In genomic region chr15:50137330-50137761, GRCh38 we compare ENCODE assay signal across 11 cellular contexts. TPM values are rescaled to one million over a fixed set of nuclear protein-coding genes. Genes with fewer than 3 reads are reported as not detected.
DNase-seq lines count a peak whose midpoint lies in the region; ATAC-seq and TF ChIP-seq lines count a peak whose summit lies in the region.
"Had no signal": no experiment of that assay in that cellular context is flagged by ENCODE, and none has a peak within 500 bp of the region (broad histone marks: within the 10 kb centered on the region; RNA-seq: fewer than 3 reads in every experiment).

No MANE protein-coding gene starts in this region.

- H3K27ac ChIP-seq in CD4-positive, alpha-beta memory T cell (ENCODE audit: low read depth, low read length): no peak overlapping the region

- H3K9me3 Mint-ChIP-seq in CD4-positive, alpha-beta memory T cell: peaks cover 0 to 4% (median 0%) of the 10 kb centered on the region in 8 donors
- no peaks in the 10 kb centered on the region for H3K9me3 Mint-ChIP-seq in Caco-2 (ENCODE audit: unreplicated experiment)

- H3K9me3 ChIP-seq in CD4-positive, alpha-beta memory T cell (ENCODE audit: control insufficient read depth in 1 of 2, low read length in 2 of 2): no peaks in the 10 kb centered on the region
- no peaks in the 10 kb centered on the region for H3K9me3 ChIP-seq in Caco-2

- POLR2A ChIA-PET in CD4-positive, alpha-beta memory T cell (lab: Charles Lee; ENCODE audit: partially characterized antibody): no interaction called here
- POLR2A ChIA-PET in Caco-2 (lab: Charles Lee): no interaction called here

- intact Hi-C loops in CD4-positive, alpha-beta memory T cell (cut with micrococcal nuclease): no loop called here
- intact Hi-C loops in Caco-2 (cut with micrococcal nuclease; ENCODE audit: unreplicated experiment): no loop called here

- H3K36me3 Mint-ChIP-seq in CD4-positive, alpha-beta memory T cell: no peaks in the 10 kb centered on the region
- no peaks in the 10 kb centered on the region for H3K36me3 Mint-ChIP-seq in Caco-2 (ENCODE audit: insufficient read depth, unreplicated experiment)

- H3K4me1 Mint-ChIP-seq in CD4-positive, alpha-beta memory T cell: peaks cover 5 to 8% (median 6%) of the 10 kb centered on the region in 4 donors
- peaks cover 7% of the 10 kb centered on the region for H3K4me1 Mint-ChIP-seq in Caco-2 (ENCODE audit: low read depth, unreplicated experiment)

- peaks cover 4 to 15% of the 10 kb centered on the region in 2 donors for H3K27me3 Mint-ChIP-seq in CD4-positive, alpha-beta memory T cell
- no peaks in the 10 kb centered on the region for H3K27me3 Mint-ChIP-seq in Caco-2 (ENCODE audit: insufficient read depth, unreplicated experiment)

- H3K27me3 ChIP-seq in CD4-positive, alpha-beta memory T cell (ENCODE audit: insufficient read depth, low read length): no peaks in the 10 kb centered on the region
- no peaks in the 10 kb centered on the region for H3K27me3 ChIP-seq in Caco-2 (replicated peaks; ENCODE audit: control insufficient read depth, insufficient read depth, low read length)

- no peak for TF ChIP-seq CTCF in epithelial cell of esophagus (IDR thresholded peaks at IDR 0.05; ENCODE audit: insufficient read depth, low read depth, low read length, missing control alignments)
- TF ChIP-seq CTCF in Caco-2 (IDR thresholded peaks at IDR 0.05; ENCODE audit: insufficient read depth in 1 of 2, low read depth in 1 of 2, low read length in 1 of 2, severe bottlenecking in 1 of 2, unreplicated experiment in 1 of 2): no peak

- no peak overlapping the region for H3K27ac Mint-ChIP-seq in CD4-positive, alpha-beta memory T cell
- H3K27ac Mint-ChIP-seq in Caco-2 (ENCODE audit: unreplicated experiment): no peak overlapping the region

- ATAC-seq in HG03159 (IDR thresholded peaks at IDR 0.05; ENCODE audit: unreplicated experiment): no peak
- ATAC-seq: left ventricle myocardium superior had no signal

- no peak overlapping the region for H3K4me3 Mint-ChIP-seq in CD4-positive, alpha-beta memory T cell
- H3K4me3 Mint-ChIP-seq in Caco-2 (ENCODE audit: unreplicated experiment): no peak overlapping the region

- no peaks in the 10 kb centered on the region for H3K36me3 ChIP-seq in CD4-positive, alpha-beta memory T cell (ENCODE audit: insufficient read depth, low read length)
- no peaks in the 10 kb centered on the region for H3K36me3 ChIP-seq in Caco-2 (ENCODE audit: control insufficient read depth, insufficient read depth, low read length)

- CTCF ChIA-PET in CD4-positive, alpha-beta memory T cell (lab: Charles Lee; ENCODE audit: partially characterized antibody): interaction anchor here (3.8 kb wide), 1 partner anchor 8 kb away, joined by 16 read pairs; no protein-coding TSS in a partner anchor
- CTCF ChIA-PET in Caco-2 (lab: Charles Lee): no interaction called here

- H3K4me3 ChIP-seq in epithelial cell of esophagus (ENCODE audit: low read length) (no peak overlapping the region), Caco-2 (ENCODE audit: low read depth, low read length) (no peak overlapping the region)
- H3K4me3 ChIP-seq in CD4-positive, alpha-beta memory T cell (ENCODE audit: low read length in 2 of 2): no peak overlapping the region
- H3K4me3 ChIP-seq: skin epidermis had no signal

- no peaks in the 10 kb centered on the region for H3K4me1 ChIP-seq in CD4-positive, alpha-beta memory T cell (ENCODE audit: insufficient read depth, low read length)
- no peaks in the 10 kb centered on the region for H3K4me1 ChIP-seq in Caco-2

- BruUV-seq in Caco-2 (replicated peaks; lab: Mats Ljungman, UMichigan): no TSS peak

- peak; percentile 18 for DNase-seq in H4 (ENCODE audit: low spot score)
- peak; percentile 95 for DNase-seq in RKO (ENCODE audit: low spot score)
- peak; percentile 88 for DNase-seq in epithelial cell of esophagus (ENCODE audit: low read depth)
- DNase-seq in stimulated activated CD8-positive, alpha-beta memory T cell treated with anti-CD3 and anti-CD28 coated beads, Interleukin-12 subunit alpha, Interleukin-12 subunit beta, amount 100 ng/mL, for 24 hours (ENCODE audit: extremely low read depth): peak; percentile 12
- no peak for DNase-seq in CD4-positive, alpha-beta memory T cell
- no peak for DNase-seq in Caco-2
- DNase-seq: cerebellar nuclear complex, left ventricle myocardium superior, NCI-H1105 treated with DMSO at 0.1 percent for 48 hours had no signal

RNA-seq across cellular contexts. Expression of gene ATP8B4, which starts 18.3 kb away (rescaled TPM):
- 0.04 and 0.41 TPM in 2 replicates for total RNA-seq in H4 (2014; rRNA removed; shearing (Covaris generic))
- total RNA-seq in CD4-positive, alpha-beta memory T cell: under 1 TPM; 0.44 to 0.67 TPM
- polyA plus RNA-seq in CD4-positive, alpha-beta memory T cell: under 1 TPM in 1 of 2 donors, not detected in 1; 0.11 TPM
- total RNA-seq in Caco-2 (2022): 0.57 and 1.3 TPM in 2 replicates

RNA-seq across cellular contexts. Expression of gene SLC27A2, which starts 44.6 kb away (rescaled TPM):
- total RNA-seq in H4 (2014; rRNA removed; shearing (Covaris generic)): not detected in 2 replicates
- total RNA-seq in CD4-positive, alpha-beta memory T cell: under 1 TPM; 0.61 to 0.75 TPM
- under 1 TPM in 1 of 2 donors, not detected in 1; 0.93 TPM for polyA plus RNA-seq in CD4-positive, alpha-beta memory T cell
- total RNA-seq in Caco-2 (2022): 31.2 and 36.1 TPM in 2 replicates
- total RNA-seq: left ventricle myocardium superior had no signal

Comparison
In these comparisons a context has a peak if more than half of its experiments do, and no peak if none do; other contexts are left out.
1. DNase-seq: peak in H4 (single experiment), RKO (single experiment), epithelial cell of esophagus (single experiment) and stimulated activated CD8-positive, alpha-beta memory T cell treated with anti-CD3 and anti-CD28 coated beads, Interleukin-12 subunit alpha, Interleukin-12 subunit beta, amount 100 ng/mL, for 24 hours (single experiment); none in CD4-positive, alpha-beta memory T cell (0 of 5) and Caco-2 (0 of 2).
2. RNA of gene SLC27A2, which starts 44.6 kb away (total RNA-seq): 31.2 to 36.1 TPM in Caco-2; 0.61 to 0.75 TPM in CD4-positive, alpha-beta memory T cell and not detected in H4; every median in the first group is over 10 times any median in the second.